In the genomic region with DNA sequence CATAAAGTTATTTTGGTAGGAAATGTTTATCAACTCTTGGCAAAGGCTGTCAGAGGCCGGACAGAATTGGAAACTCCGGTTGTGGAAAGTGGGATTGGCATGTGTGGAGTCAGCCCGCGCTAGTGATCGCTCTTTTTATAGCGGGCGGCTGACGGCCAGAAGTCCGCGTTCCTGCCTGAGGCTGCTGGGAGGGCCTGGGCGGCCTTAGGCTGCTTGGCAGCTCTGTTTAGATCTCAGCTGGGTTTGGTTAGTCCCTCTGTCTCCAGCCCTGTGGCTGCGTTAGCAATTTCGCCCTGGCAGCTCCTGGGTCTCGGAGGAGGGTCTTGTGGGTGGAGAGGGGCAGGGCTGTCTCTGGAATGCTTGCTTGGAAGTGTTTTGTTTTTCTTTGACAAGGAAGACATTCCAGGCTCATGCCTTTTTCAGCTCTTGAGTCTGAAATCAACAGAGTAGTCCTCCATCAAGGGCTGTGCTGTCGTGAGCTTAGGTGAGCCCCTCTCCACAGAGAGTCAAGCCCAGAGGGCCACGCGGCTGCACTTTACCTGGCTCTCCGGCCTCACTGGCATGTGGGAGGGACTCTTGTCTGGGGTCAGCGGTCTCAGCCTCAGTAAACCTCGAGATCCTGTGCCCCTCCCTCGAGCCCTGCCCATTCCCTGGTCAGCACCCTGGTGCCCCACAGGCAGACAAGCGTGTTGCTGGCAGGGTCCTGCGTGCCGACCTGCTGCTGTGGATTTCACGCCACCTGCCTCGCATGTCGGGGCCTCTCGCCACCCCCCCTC, we compare ENCODE assay signal across 10 cellular contexts. TPM values are rescaled to one million over a fixed set of nuclear protein-coding genes. Genes with fewer than 3 reads are reported as not detected.
DNase-seq lines count a peak whose midpoint lies in the region; TF ChIP-seq lines count a peak whose summit lies in the region.
"Had no signal": no experiment of that assay in that cellular context is flagged by ENCODE, and none has a peak within 500 bp of the region (broad histone marks: within the 10 kb centered on the region; RNA-seq: fewer than 3 reads in every experiment).

No MANE protein-coding gene starts in this region.

- H3K4me3 ChIP-seq in mucosa of rectum (ENCODE audit: low read length in 2 of 2) (no peak overlapping the region), tibial nerve (peak overlapping the region in 1 of 4 donors; percentile 22)

- TF ChIP-seq POLR2A in tibial nerve (IDR thresholded peaks at IDR 0.05): no peak

- H3K27ac ChIP-seq in RWPE1 (peak overlapping the region; percentile 9; the same call in 1 of the 2 replicates), mucosa of rectum (ENCODE audit: low read depth in 2 of 2, low read length in 2 of 2) (peak overlapping the region; percentile 16 to 17), tibial nerve (peak overlapping the region; percentile 30 to 85 (median 72))

- H3K27ac Mint-ChIP-seq in activated naive CD4-positive, alpha-beta T cell treated with anti-CD3 and anti-CD28 coated beads for 36 hours: no peak overlapping the region

- POLR2A ChIA-PET in RWPE1 (lab: Yijun Ruan, JAX; ENCODE audit: low non-redundant PET): no interaction called here

- TF ChIP-seq EP300 in tibial nerve (IDR thresholded peaks at IDR 0.05): peak in 1 of 2 donors; percentile 89

- peaks cover 31% of the 10 kb centered on the region for H3K36me3 Mint-ChIP-seq in activated naive CD4-positive, alpha-beta T cell treated with anti-CD3 and anti-CD28 coated beads for 36 hours (ENCODE audit: low read depth)

- H3K9ac ChIP-seq in mucosa of rectum (ENCODE audit: low read depth in 1 of 2, low read length in 2 of 2): no peak overlapping the region

- H3K9me3 Mint-ChIP-seq in activated naive CD4-positive, alpha-beta T cell treated with anti-CD3 and anti-CD28 coated beads for 36 hours: no peaks in the 10 kb centered on the region

- H3K4me1 Mint-ChIP-seq in activated naive CD4-positive, alpha-beta T cell treated with anti-CD3 and anti-CD28 coated beads for 36 hours (ENCODE audit: low read depth): peaks cover 2% of the 10 kb centered on the region

- TF ChIP-seq CTCF in RWPE1 (conservative IDR thresholded peaks at IDR 0.05; ENCODE audit: low read depth) (no peak), tibial nerve (IDR thresholded peaks at IDR 0.05) (no peak)

- CTCF ChIA-PET in RWPE1 (lab: Yijun Ruan, JAX): interaction anchor here (0.6 to 0.7 kb wide), 2 partner anchors 28 to 1169 kb away, joined by 3 to 4 read pairs; no protein-coding TSS in a partner anchor
- CTCF ChIA-PET in activated naive CD4-positive, alpha-beta T cell treated with anti-CD3 and anti-CD28 coated beads for 36 hours (lab: Charles Lee): interaction anchor here (0.7 to 0.9 kb wide), 2 partner anchors 9 to 13 kb away, joined by 3 to 4 read pairs; no protein-coding TSS in a partner anchor

- DNase-seq in RWPE1 (ENCODE audit: low spot score): no peak
- peak; percentile 99 for DNase-seq in fibroblast of gingiva (ENCODE audit: low read depth)
- peak; percentile 71 to 78 for DNase-seq in tibial nerve (ENCODE audit: low spot score in 2 of 2)
- DNase-seq in activated naive CD4-positive, alpha-beta T cell treated with anti-CD3 and anti-CD28 coated beads for 36 hours: no peak
- DNase-seq in putamen (ENCODE audit: low spot score): no peak
- no peak for DNase-seq in activated CD4-positive, alpha-beta T cell treated with anti-CD3 and anti-CD28 coated beads, Interleukin-2, amount 50 U/mL, for 1 hour
- no peak for DNase-seq in HuH-7 (ENCODE audit: low spot score)
- DNase-seq: activated CD4-positive, alpha-beta T cell treated with anti-CD3 and anti-CD28 coated beads for 1 hour; stimulated activated CD4-positive, alpha-beta T cell treated with anti-CD3 and anti-CD28 coated beads, Interleukin-4, amount 100 ng/mL, for 4 hours had no signal

- H3K4me1 ChIP-seq in mucosa of rectum (ENCODE audit: control insufficient read depth in 2 of 2, insufficient read depth in 2 of 2, low read length in 2 of 2): peaks cover 0 to 9% of the 10 kb centered on the region in 2 donors
- H3K4me1 ChIP-seq in tibial nerve: peaks cover 0 to 87% (median 35%) of the 10 kb centered on the region in 4 donors

- 30 to 43% methylated on average over 23 to 28 of the region's 28 CpGs for WGBS in tibial nerve, 2 donors

- H3K4me3 Mint-ChIP-seq in activated naive CD4-positive, alpha-beta T cell treated with anti-CD3 and anti-CD28 coated beads for 36 hours: no peak overlapping the region

- H3K27me3 Mint-ChIP-seq in activated naive CD4-positive, alpha-beta T cell treated with anti-CD3 and anti-CD28 coated beads for 36 hours (ENCODE audit: low read depth): no peaks in the 10 kb centered on the region

- intact Hi-C loops in activated naive CD4-positive, alpha-beta T cell treated with anti-CD3 and anti-CD28 coated beads for 36 hours (cut with micrococcal nuclease): no loop called here

- H3K27me3 ChIP-seq in mucosa of rectum (ENCODE audit: control insufficient read depth in 2 of 2, insufficient read depth in 2 of 2, low read length in 2 of 2): no peaks in the 10 kb centered on the region
- H3K27me3 ChIP-seq in tibial nerve: no peaks in the 10 kb centered on the region

- H3K9me3 ChIP-seq in mucosa of rectum (ENCODE audit: control insufficient read depth in 2 of 2, low read length in 2 of 2) (no peaks in the 10 kb centered on the region), tibial nerve (no peaks in the 10 kb centered on the region)

- H3K36me3 ChIP-seq in mucosa of rectum (ENCODE audit: control insufficient read depth in 2 of 2, insufficient read depth in 2 of 2, low read length in 2 of 2) (peaks cover 34 to 40% of the 10 kb centered on the region in 2 donors), tibial nerve (peaks cover 0 to 41% (median 3%) of the 10 kb centered on the region in 3 donors)

RNA-seq across cellular contexts. Expression of gene DOT1L, which starts 22.5 kb away (rescaled TPM):
- 10 to 100 TPM; 13.8 to 59.4 (median 18.1) TPM for total RNA-seq in tibial nerve
- total RNA-seq in activated naive CD4-positive, alpha-beta T cell treated with anti-CD3 and anti-CD28 coated beads for 36 hours: 10 to 100 TPM; 48.7 to 55.0 TPM

RNA-seq across cellular contexts. Expression of gene AP3D1, which starts 34.9 kb away (rescaled TPM):
- total RNA-seq in tibial nerve: 100 to 1,000 TPM in 1 of 4 donors, 10 to 100 TPM in 3; 75.2 to 127 (median 83.3) TPM
- 10 to 100 TPM; 60.5 to 64.2 TPM for total RNA-seq in activated naive CD4-positive, alpha-beta T cell treated with anti-CD3 and anti-CD28 coated beads for 36 hours

RNA-seq across cellular contexts. Expression of gene PLEKHJ1, which starts 49.9 kb away (rescaled TPM):
- 10 to 100 TPM; 37.3 to 67.5 (median 51.2) TPM for total RNA-seq in tibial nerve
- 10 to 100 TPM; 56.9 to 60.6 TPM for total RNA-seq in activated naive CD4-positive, alpha-beta T cell treated with anti-CD3 and anti-CD28 coated beads for 36 hours

RNA-seq across cellular contexts. Expression of gene SF3A2, which starts 50.4 kb away (rescaled TPM):
- 10 to 100 TPM; 21.4 to 84.0 (median 51.8) TPM for total RNA-seq in tibial nerve
- 100 to 1,000 TPM; 154 to 158 TPM for total RNA-seq in activated naive CD4-positive, alpha-beta T cell treated with anti-CD3 and anti-CD28 coated beads for 36 hours

Comparison
In these comparisons a context has a peak if more than half of its experiments do, and no peak if none do; other contexts are left out.
1. DNase-seq: peak in fibroblast of gingiva (single experiment) and tibial nerve (2 of 2); none in RWPE1 (single experiment), activated naive CD4-positive, alpha-beta T cell treated with anti-CD3 and anti-CD28 coated beads for 36 hours (single experiment), putamen (single experiment), activated CD4-positive, alpha-beta T cell treated with anti-CD3 and anti-CD28 coated beads, Interleukin-2, amount 50 U/mL, for 1 hour (single experiment) and HuH-7 (single experiment).
2. H3K27ac ChIP-seq: peak in every context shown above with its lines; median percentile 72 in tibial nerve; 16 in mucosa of rectum; 9 in RWPE1.